ENCODE assay signal across 18 cellular contexts in the genomic region with DNA sequence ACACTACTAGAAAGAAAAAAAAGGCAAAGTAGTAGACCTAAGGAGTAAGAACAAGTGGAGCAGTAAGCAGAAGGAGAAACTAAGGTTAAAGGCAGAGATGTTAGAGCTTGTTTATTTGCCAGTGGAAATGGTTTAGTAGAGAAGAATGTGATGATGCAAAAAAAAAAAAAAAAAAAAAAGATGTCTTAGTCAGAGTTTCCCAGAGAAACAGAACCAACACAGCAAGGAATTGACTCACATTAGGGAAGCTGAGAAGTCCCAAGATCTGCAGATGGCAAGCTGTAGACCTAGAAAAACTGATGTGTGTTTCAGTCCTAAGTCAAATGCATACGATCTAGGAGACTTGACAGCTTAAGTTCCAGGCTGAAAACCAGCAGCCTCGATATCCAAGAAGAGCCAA.
"Had no signal": no experiment of that assay in that cellular context is flagged by ENCODE, and none has a peak within 500 bp of the region (broad histone marks: within the 10 kb centered on the region; RNA-seq: fewer than 3 reads in every experiment).

No MANE protein-coding gene starts in this region.

- H3K4me1 ChIP-seq: body of pancreas, colonic mucosa, heart right ventricle, left ventricle myocardium inferior, neural progenitor cell, right atrium auricular region, tibial nerve, uterus had no signal

- H3K9me3 ChIP-seq: body of pancreas, colonic mucosa, left ventricle myocardium inferior, right atrium auricular region, tibial nerve, uterus had no signal

- H3K4me3 ChIP-seq: body of pancreas, colonic mucosa, heart right ventricle, left ventricle myocardium inferior, neural progenitor cell, right atrium auricular region, tibial nerve, uterus had no signal

- H3K36me3 ChIP-seq: colonic mucosa, heart right ventricle, left ventricle myocardium inferior, neural progenitor cell, right atrium auricular region, tibial nerve, uterus had no signal

- H3K9ac ChIP-seq: neural progenitor cell had no signal

- H3K27ac ChIP-seq: body of pancreas, colonic mucosa, heart right ventricle, left ventricle myocardium inferior, neural progenitor cell, right atrium auricular region, tibial nerve, uterus had no signal

- ATAC-seq: activated CD8-positive, alpha-beta memory T cell treated with anti-CD3 and anti-CD28 coated beads, Interleukin-2, amount 10 ng/mL, durations not matched to agents 7 days and 5 days; activated T-helper 17 cell treated with anti-CD3 and anti-CD28 coated beads, Interleukin-2, amount 50 U/mL, for 72 hours; body of pancreas; heart right ventricle; naive thymus-derived CD4-positive, alpha-beta T cell had no signal

- DNase-seq: activated B cell treated with CpG ODN at 0.5 μM for 24 hours; activated CD4-positive, alpha-beta memory T cell treated with anti-CD3 and anti-CD28 coated beads, Interleukin-2, amount 10 ng/mL, durations not matched to agents 7 days and 5 days; activated CD4-positive, alpha-beta T cell treated with anti-CD3 and anti-CD28 coated beads for 48 hours; activated CD8-positive, alpha-beta memory T cell treated with anti-CD3 and anti-CD28 coated beads, Interleukin-2, amount 10 ng/mL, durations not matched to agents 7 days and 5 days; activated naive CD4-positive, alpha-beta T cell; activated naive CD8-positive, alpha-beta T cell treated with anti-CD3 and anti-CD28 coated beads for 36 hours; amygdala; body of pancreas; central memory CD4-positive, alpha-beta T cell; colonic mucosa; heart right ventricle; left ventricle myocardium inferior; naive thymus-derived CD4-positive, alpha-beta T cell; uterus had no signal

- H2AFZ ChIP-seq: neural progenitor cell had no signal

- H3K27me3 ChIP-seq: body of pancreas, colonic mucosa, heart right ventricle, neural progenitor cell, right atrium auricular region, tibial nerve, uterus had no signal

- H3K4me2 ChIP-seq: neural progenitor cell had no signal
